13 cellular contexts compared by ENCODE assay signal in genomic region chr16:85446846-85447656, GRCh38.
DNase-seq lines count a peak whose midpoint lies in the region; ATAC-seq and TF ChIP-seq lines count a peak whose summit lies in the region.
"Had no signal": no experiment of that assay in that cellular context is flagged by ENCODE, and none has a peak within 500 bp of the region (broad histone marks: within the 10 kb centered on the region; RNA-seq: fewer than 3 reads in every experiment).

No MANE protein-coding gene starts in this region.

- H3K36me3 ChIP-seq in left ventricle myocardium inferior, result no peaks in the 10 kb centered on the region

- H3K4me1 ChIP-seq in left ventricle myocardium inferior, result peaks cover 11% of the 10 kb centered on the region

- H3K4me3 Mint-ChIP-seq in MCF 10A (ENCODE audit: unreplicated experiment), result no peak overlapping the region
- H3K4me3 Mint-ChIP-seq: activated CD4-positive, alpha-beta T cell treated with anti-CD3 and anti-CD28 coated beads, Interleukin-2, amount 10 ng/mL, durations not matched to agents 24 days and 14 days had no signal

- H3K27me3 ChIP-seq in left ventricle myocardium inferior (ENCODE audit: low read depth), result no peaks in the 10 kb centered on the region

- TF ChIP-seq POLR2A in erythroblast (IDR thresholded peaks at IDR 0.05; ENCODE audit: low read length), result no peak

- TF ChIP-seq CTCF in left ventricle myocardium inferior (IDR thresholded peaks at IDR 0.05; ENCODE audit: borderline replicate concordance), result no peak
- no peak for TF ChIP-seq CTCF in MCF 10A (IDR thresholded peaks at IDR 0.05; ENCODE audit: unreplicated experiment)

- CTCF ChIA-PET in MCF 10A (lab: Yijun Ruan, JAX), result interaction anchor here (0.7 to 1.1 kb wide), 3 partner anchors 106 to 332 kb away, joined by 3 to 5 read pairs (median 4); no protein-coding TSS in a partner anchor

- H3K4me1 Mint-ChIP-seq in MCF 10A (ENCODE audit: insufficient read depth, unreplicated experiment), result no peaks in the 10 kb centered on the region

- intact Hi-C loops in left ventricle myocardium inferior (cut with micrococcal nuclease) (no loop called here), MCF 10A (cut with micrococcal nuclease) (no loop called here)

- H3K36me3 Mint-ChIP-seq in MCF 10A (ENCODE audit: insufficient read depth, unreplicated experiment), result peaks cover 10% of the 10 kb centered on the region

- no peaks in the 10 kb centered on the region for H3K9me3 ChIP-seq in left ventricle myocardium inferior (replicated peaks)
- H3K9me3 ChIP-seq: Caco-2 had no signal

- ATAC-seq in GM19395 (IDR thresholded peaks at IDR 0.05; ENCODE audit: unreplicated experiment), result peak; percentile 67
- ATAC-seq in GM19397 (IDR thresholded peaks at IDR 0.05; ENCODE audit: unreplicated experiment), result no peak

- BruUV-seq in MCF 10A (replicated peaks; lab: Mats Ljungman, UMichigan), result no TSS peak

- H3K27me3 Mint-ChIP-seq in MCF 10A (ENCODE audit: insufficient read depth, unreplicated experiment), result no peaks in the 10 kb centered on the region

- H3K9me3 Mint-ChIP-seq in MCF 10A (ENCODE audit: unreplicated experiment), result no peaks in the 10 kb centered on the region
- H3K9me3 Mint-ChIP-seq: activated CD4-positive, alpha-beta T cell treated with anti-CD3 and anti-CD28 coated beads, Interleukin-2, amount 10 ng/mL, durations not matched to agents 24 days and 14 days had no signal

- no peak overlapping the region for H3K4me3 ChIP-seq in left ventricle myocardium inferior

- peak; percentile 83 for DNase-seq in DMS 273 (lab: John Stamatoyannopoulos, UW; ENCODE audit: unreplicated experiment)
- peak; percentile 54 to 78 for DNase-seq in NCI-H2081 (lab: John Stamatoyannopoulos, UW)
- no peak for DNase-seq in left ventricle myocardium inferior
- DNase-seq in erythroblast (lab: John Stamatoyannopoulos, UW), result no peak
- DNase-seq in MCF 10A (ENCODE audit: unreplicated experiment), result no peak
- no peak for DNase-seq in GM03348 (ENCODE audit: low spot score)
- DNase-seq: activated CD4-positive, alpha-beta T cell treated with anti-CD3 and anti-CD28 coated beads, Interleukin-2, amount 10 ng/mL, durations not matched to agents 24 days and 14 days; Caco-2; head of caudate nucleus; NCI-H1930; posterior cingulate gyrus had no signal

- no peak overlapping the region for H3K27ac Mint-ChIP-seq in MCF 10A (ENCODE audit: low read depth, unreplicated experiment)
- H3K27ac Mint-ChIP-seq: activated CD4-positive, alpha-beta T cell treated with anti-CD3 and anti-CD28 coated beads, Interleukin-2, amount 10 ng/mL, durations not matched to agents 24 days and 14 days had no signal

- POLR2A ChIA-PET in MCF 10A (lab: Yijun Ruan, JAX), result interaction anchor here (0.6 to 1.2 kb wide), 3 partner anchors 15 to 114 kb away, joined by 3 read pairs; no protein-coding TSS in a partner anchor

- H3K27ac ChIP-seq in left ventricle myocardium inferior (replicated peaks), result peak overlapping the region; percentile 5

Comparison
In these comparisons a context has a peak if more than half of its experiments do, and no peak if none do; other contexts are left out.
1. DNase-seq: peak in DMS 273 (single experiment) and NCI-H2081 (2 of 2); none in left ventricle myocardium inferior (single experiment), erythroblast (0 of 2), MCF 10A (single experiment) and GM03348 (single experiment).